ENCODE assay signal across 10 cellular contexts in the genomic region with DNA sequence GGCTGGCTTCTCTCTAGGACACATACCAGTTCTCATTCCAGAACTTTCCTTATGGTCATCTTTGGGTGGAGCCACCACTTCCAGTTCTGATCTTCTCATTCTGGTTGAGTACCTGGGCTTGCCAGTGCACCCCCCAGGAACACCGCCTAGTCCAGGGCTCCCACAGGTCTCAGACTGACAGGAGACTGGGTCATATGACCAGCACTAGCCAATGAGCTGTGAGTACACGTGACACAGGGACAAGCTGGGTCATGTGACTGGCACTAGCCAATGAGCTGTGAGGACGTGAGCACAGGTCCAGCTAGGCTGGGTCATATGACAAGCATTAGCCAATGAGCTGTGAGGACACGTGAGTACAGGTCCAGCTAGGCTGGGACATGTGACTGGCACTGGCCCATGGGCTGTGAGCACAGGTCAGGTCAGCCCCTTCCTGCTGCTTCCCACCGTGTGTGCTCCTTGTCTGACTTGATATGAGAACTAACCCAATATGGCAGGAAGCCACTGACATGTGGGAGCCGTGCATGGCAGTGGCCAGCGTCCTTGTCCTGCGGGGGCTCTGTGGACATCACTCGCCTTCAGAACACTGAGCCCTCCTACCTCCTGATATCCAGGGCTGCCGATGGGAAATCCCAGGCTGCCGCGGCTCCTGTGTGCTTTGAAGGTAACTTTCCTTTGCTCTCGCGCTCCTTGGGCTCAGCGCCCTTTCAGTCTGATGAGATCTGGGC. TPM values are rescaled to one million over a fixed set of nuclear protein-coding genes. Genes with fewer than 3 reads are reported as not detected.
DNase-seq lines count a peak whose midpoint lies in the region; ATAC-seq, FAIRE-seq and TF ChIP-seq lines count a peak whose summit lies in the region.
"Had no signal": no experiment of that assay in that cellular context is flagged by ENCODE, and none has a peak within 500 bp of the region (broad histone marks: within the 10 kb centered on the region; RNA-seq: fewer than 3 reads in every experiment).

No MANE protein-coding gene starts in this region.

- peak; percentile 43 for DNase-seq in medulla oblongata (ENCODE audit: extremely low spot score)
- DNase-seq in 8988T: no peak
- DNase-seq in NCI-H1436 (lab: John Stamatoyannopoulos, UW): no peak
- DNase-seq in KG1 (lab: John Stamatoyannopoulos, UW): no peak
- no peak for DNase-seq in ovary

- no peaks in the 10 kb centered on the region for H3K36me3 ChIP-seq in ovary

- peak; percentile 82 for ATAC-seq in GM18508 (IDR thresholded peaks at IDR 0.05; ENCODE audit: insufficient read depth, unreplicated experiment)
- ATAC-seq: Panc1 had no signal

- intact Hi-C loops in ovary (cut with DNase I): loop anchor here in 1 of 4 donors (10.0 kb wide), 1 partner anchor 277 kb away; no protein-coding TSS in a partner anchor

- TF ChIP-seq POLR2A in ovary (IDR thresholded peaks at IDR 0.05): no peak

- H3K27me3 ChIP-seq in ovary: no peaks in the 10 kb centered on the region

- WGBS in ovary, 3 donors: 67 to 73% (median 73%) methylated on average over 15 of the region's 15 CpGs

- TF ChIP-seq CTCF in ovary (IDR thresholded peaks at IDR 0.05): no peak

- H3K9me3 ChIP-seq in ovary: no peaks in the 10 kb centered on the region

- H3K4me1 ChIP-seq in ovary (ENCODE audit: insufficient read depth): no peaks in the 10 kb centered on the region

- TF ChIP-seq RAD21 in Ishikawa (IDR thresholded peaks at IDR 0.05; ENCODE audit: low read depth): no peak

- no peak overlapping the region for H3K4me3 ChIP-seq in ovary

- FAIRE-seq in TTC549 (lab: Jason Lieb, UNC): peak; percentile 99

- TF ChIP-seq EP300 in Ishikawa (IDR thresholded peaks at IDR 0.05; ENCODE audit: borderline replicate concordance) (no peak), ovary (IDR thresholded peaks at IDR 0.05) (no peak)

- H3K27ac ChIP-seq in ovary: no peak overlapping the region

TF ChIP-seq in Ishikawa, 13 proteins besides CTCF, POLR2A, EP300 and RAD21:
- TF ChIP-seq, protein P1, sequence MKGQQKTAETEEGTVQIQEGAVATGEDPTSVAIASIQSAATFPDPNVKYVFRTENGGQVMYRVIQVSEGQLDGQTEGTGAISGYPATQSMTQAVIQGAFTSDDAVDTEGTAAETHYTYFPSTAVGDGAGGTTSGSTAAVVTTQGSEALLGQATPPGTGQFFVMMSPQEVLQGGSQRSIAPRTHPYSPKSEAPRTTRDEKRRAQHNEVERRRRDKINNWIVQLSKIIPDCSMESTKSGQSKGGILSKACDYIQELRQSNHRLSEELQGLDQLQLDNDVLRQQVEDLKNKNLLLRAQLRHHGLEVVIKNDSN (IDR thresholded peaks at IDR 0.05): peak; percentile 99
- TF ChIP-seq EGR1 (IDR thresholded peaks at IDR 0.05): no peak
- no peak for TF ChIP-seq ZBTB7A (IDR thresholded peaks at IDR 0.05; ENCODE audit: low read depth)
- peak; percentile 71; the same call in 1 of the 2 replicates for TF ChIP-seq YY1 (IDR thresholded peaks at IDR 0.05; ENCODE audit: low read depth)
- no peak for TF ChIP-seq NFIC (IDR thresholded peaks at IDR 0.05)
- TF ChIP-seq, protein P2, sequence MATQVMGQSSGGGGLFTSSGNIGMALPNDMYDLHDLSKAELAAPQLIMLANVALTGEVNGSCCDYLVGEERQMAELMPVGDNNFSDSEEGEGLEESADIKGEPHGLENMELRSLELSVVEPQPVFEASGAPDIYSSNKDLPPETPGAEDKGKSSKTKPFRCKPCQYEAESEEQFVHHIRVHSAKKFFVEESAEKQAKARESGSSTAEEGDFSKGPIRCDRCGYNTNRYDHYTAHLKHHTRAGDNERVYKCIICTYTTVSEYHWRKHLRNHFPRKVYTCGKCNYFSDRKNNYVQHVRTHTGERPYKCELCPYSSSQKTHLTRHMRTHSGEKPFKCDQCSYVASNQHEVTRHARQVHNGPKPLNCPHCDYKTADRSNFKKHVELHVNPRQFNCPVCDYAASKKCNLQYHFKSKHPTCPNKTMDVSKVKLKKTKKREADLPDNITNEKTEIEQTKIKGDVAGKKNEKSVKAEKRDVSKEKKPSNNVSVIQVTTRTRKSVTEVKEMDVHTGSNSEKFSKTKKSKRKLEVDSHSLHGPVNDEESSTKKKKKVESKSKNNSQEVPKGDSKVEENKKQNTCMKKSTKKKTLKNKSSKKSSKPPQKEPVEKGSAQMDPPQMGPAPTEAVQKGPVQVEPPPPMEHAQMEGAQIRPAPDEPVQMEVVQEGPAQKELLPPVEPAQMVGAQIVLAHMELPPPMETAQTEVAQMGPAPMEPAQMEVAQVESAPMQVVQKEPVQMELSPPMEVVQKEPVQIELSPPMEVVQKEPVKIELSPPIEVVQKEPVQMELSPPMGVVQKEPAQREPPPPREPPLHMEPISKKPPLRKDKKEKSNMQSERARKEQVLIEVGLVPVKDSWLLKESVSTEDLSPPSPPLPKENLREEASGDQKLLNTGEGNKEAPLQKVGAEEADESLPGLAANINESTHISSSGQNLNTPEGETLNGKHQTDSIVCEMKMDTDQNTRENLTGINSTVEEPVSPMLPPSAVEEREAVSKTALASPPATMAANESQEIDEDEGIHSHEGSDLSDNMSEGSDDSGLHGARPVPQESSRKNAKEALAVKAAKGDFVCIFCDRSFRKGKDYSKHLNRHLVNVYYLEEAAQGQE (IDR thresholded peaks at IDR 0.05; ENCODE audit: low read depth): no peak
- no peak for TF ChIP-seq TCF12 (IDR thresholded peaks at IDR 0.05; ENCODE audit: low read depth)
- TF ChIP-seq, protein P3, sequence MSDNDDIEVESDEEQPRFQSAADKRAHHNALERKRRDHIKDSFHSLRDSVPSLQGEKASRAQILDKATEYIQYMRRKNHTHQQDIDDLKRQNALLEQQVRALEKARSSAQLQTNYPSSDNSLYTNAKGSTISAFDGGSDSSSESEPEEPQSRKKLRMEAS (IDR thresholded peaks at IDR 0.05): peak; percentile 70
- no peak for TF ChIP-seq TEAD4 (IDR thresholded peaks at IDR 0.05)

RNA-seq across cellular contexts. Expression of a gene that starts 22.7 kb away (rescaled TPM):
- not detected for total RNA-seq in ovary
- not detected for polyA plus RNA-seq in ovary
- total RNA-seq: lung microvascular endothelial cell had no signal

RNA-seq across cellular contexts. Expression of a gene that starts 34.0 kb away (rescaled TPM):
- not detected for total RNA-seq in ovary
- not detected for polyA plus RNA-seq in ovary
- total RNA-seq: lung microvascular endothelial cell had no signal

RNA-seq across cellular contexts. Expression of a gene that starts 41.3 kb away (rescaled TPM):
- not detected for total RNA-seq in ovary
- polyA plus RNA-seq in ovary: not detected
- total RNA-seq: lung microvascular endothelial cell had no signal

RNA-seq across cellular contexts. Expression of a gene that starts 56.2 kb away (rescaled TPM):
- not detected for total RNA-seq in ovary
- polyA plus RNA-seq in ovary: not detected
- total RNA-seq: lung microvascular endothelial cell had no signal
